ENCODE assay signal across 1 cellular context in genomic region chr7:134086998-134087735, GRCh38.
TF ChIP-seq lines count a peak whose summit lies in the region.

No MANE protein-coding gene starts in this region.

TF ChIP-seq in HepG2, 621 proteins besides CTCF, POLR2A, EP300 and RAD21:
- no peak for TF ChIP-seq KIAA2018 (CRISPR knock-in tag; IDR thresholded peaks at IDR 0.05; ENCODE audit: borderline replicate concordance)
- peak; percentile 15; the same call in 1 of the 2 replicates for TF ChIP-seq CEBPB (IDR thresholded peaks at IDR 0.05; ENCODE audit: borderline replicate concordance, low read depth, low read length)
- TF ChIP-seq, protein P1, sequence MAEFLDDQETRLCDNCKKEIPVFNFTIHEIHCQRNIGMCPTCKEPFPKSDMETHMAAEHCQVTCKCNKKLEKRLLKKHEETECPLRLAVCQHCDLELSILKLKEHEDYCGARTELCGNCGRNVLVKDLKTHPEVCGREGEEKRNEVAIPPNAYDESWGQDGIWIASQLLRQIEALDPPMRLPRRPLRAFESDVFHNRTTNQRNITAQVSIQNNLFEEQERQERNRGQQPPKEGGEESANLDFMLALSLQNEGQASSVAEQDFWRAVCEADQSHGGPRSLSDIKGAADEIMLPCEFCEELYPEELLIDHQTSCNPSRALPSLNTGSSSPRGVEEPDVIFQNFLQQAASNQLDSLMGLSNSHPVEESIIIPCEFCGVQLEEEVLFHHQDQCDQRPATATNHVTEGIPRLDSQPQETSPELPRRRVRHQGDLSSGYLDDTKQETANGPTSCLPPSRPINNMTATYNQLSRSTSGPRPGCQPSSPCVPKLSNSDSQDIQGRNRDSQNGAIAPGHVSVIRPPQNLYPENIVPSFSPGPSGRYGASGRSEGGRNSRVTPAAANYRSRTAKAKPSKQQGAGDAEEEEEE (CRISPR knock-in tag; IDR thresholded peaks at IDR 0.05; ENCODE audit: borderline replicate concordance), result no peak
